ENCODE assay signal across 17 cellular contexts in genomic region chr3:30346927-30347320, GRCh38.
DNase-seq lines count a peak whose midpoint lies in the region; ATAC-seq and TF ChIP-seq lines count a peak whose summit lies in the region.
"Had no signal": no experiment of that assay in that cellular context is flagged by ENCODE, and none has a peak within 500 bp of the region (broad histone marks: within the 10 kb centered on the region; RNA-seq: fewer than 3 reads in every experiment).

No MANE protein-coding gene starts in this region.

- peak overlapping the region; percentile 33 for H3K27ac ChIP-seq in mesodermal cell (ENCODE audit: low read depth, low read length, severe bottlenecking)

- ATAC-seq in HG02885 (IDR thresholded peaks at IDR 0.05; ENCODE audit: poor library complexity, unreplicated experiment): no peak

- peak overlapping the region; percentile 72 for H3K9ac ChIP-seq in adipocyte (ENCODE audit: low read length)

- no peaks in the 10 kb centered on the region for H3K27me3 ChIP-seq in adipocyte (replicated peaks; ENCODE audit: control insufficient read depth, insufficient read depth, low read length)
- H3K27me3 ChIP-seq: BE2C had no signal

- peaks cover 74% of the 10 kb centered on the region for H3K4me1 Mint-ChIP-seq in T-helper 2 cell treated with Interferon-gamma antibody and Interleukin-4, amounts not matched to agents 5 μg/mL and 100 μg/mL, for 36 hours (ENCODE audit: low read depth)
- H3K4me1 Mint-ChIP-seq in HFFc6 (ENCODE audit: low read depth) (peaks cover 100% of the 10 kb centered on the region), nephron progenitor cell (peaks cover 10% of the 10 kb centered on the region)
- H3K4me1 Mint-ChIP-seq: activated B cell treated with CpG ODN at 0.5 μM for 24 hours had no signal

- no peak for DNase-seq in T-helper 2 cell treated with Interferon-gamma antibody and Interleukin-4, amounts not matched to agents 5 μg/mL and 100 μg/mL, for 36 hours (ENCODE audit: low spot score)
- DNase-seq in T-helper 2 cell: no peak
- DNase-seq in HFFc6: no peak
- DNase-seq in adipocyte (ENCODE audit: low read depth): no peak
- no peak for DNase-seq in GM20000 (ENCODE audit: low spot score)
- DNase-seq in nephron progenitor cell: no peak
- DNase-seq: activated B cell treated with CpG ODN at 0.5 μM for 24 hours, activated T-cell treated with anti-CD3 and anti-CD28 coated beads for 4 hours, aorta, BE2C, DMS79, NCI-H1930, occipital lobe had no signal

- H3K4me3 Mint-ChIP-seq in T-helper 2 cell treated with Interferon-gamma antibody and Interleukin-4, amounts not matched to agents 5 μg/mL and 100 μg/mL, for 36 hours: peak overlapping the region; percentile 73
- H3K4me3 Mint-ChIP-seq in HFFc6 (no peak overlapping the region), nephron progenitor cell (no peak overlapping the region)
- H3K4me3 Mint-ChIP-seq: activated B cell treated with CpG ODN at 0.5 μM for 24 hours; central memory CD8-positive, alpha-beta T cell had no signal

- H3K4me1 ChIP-seq in adipocyte (ENCODE audit: control insufficient read depth, insufficient read depth, low read length) (peaks cover 43% of the 10 kb centered on the region), mesodermal cell (ENCODE audit: control insufficient read depth, insufficient read depth, low read length, poor library complexity, severe bottlenecking) (peaks cover 47% of the 10 kb centered on the region)
- H3K4me1 ChIP-seq: BE2C had no signal

- H3K36me3 Mint-ChIP-seq in T-helper 2 cell treated with Interferon-gamma antibody and Interleukin-4, amounts not matched to agents 5 μg/mL and 100 μg/mL, for 36 hours (ENCODE audit: low read depth): peaks cover 10% of the 10 kb centered on the region
- H3K36me3 Mint-ChIP-seq in HFFc6 (ENCODE audit: low read depth): no peaks in the 10 kb centered on the region
- no peaks in the 10 kb centered on the region for H3K36me3 Mint-ChIP-seq in nephron progenitor cell (ENCODE audit: low read depth)

- H3K9me3 Mint-ChIP-seq in T-helper 2 cell treated with Interferon-gamma antibody and Interleukin-4, amounts not matched to agents 5 μg/mL and 100 μg/mL, for 36 hours: no peaks in the 10 kb centered on the region
- H3K9me3 Mint-ChIP-seq in HFFc6 (no peaks in the 10 kb centered on the region), nephron progenitor cell (no peaks in the 10 kb centered on the region)
- H3K9me3 Mint-ChIP-seq: activated B cell treated with CpG ODN at 0.5 μM for 24 hours; activated CD4-positive, alpha-beta memory T cell treated with anti-CD3 and anti-CD28 coated beads, Interleukin-2, amount 10 ng/mL, durations not matched to agents 7 days and 5 days; central memory CD8-positive, alpha-beta T cell had no signal

- TF ChIP-seq CTCF in HFFc6 (IDR thresholded peaks at IDR 0.05) (no peak), GM20000 (IDR thresholded peaks at IDR 0.05; ENCODE audit: extremely low read depth, missing control alignments) (no peak), nephron progenitor cell (IDR thresholded peaks at IDR 0.05) (no peak)

- H3K36me3 ChIP-seq in adipocyte (ENCODE audit: control insufficient read depth, insufficient read depth, low read length, severe bottlenecking) (no peaks in the 10 kb centered on the region), mesodermal cell (ENCODE audit: control insufficient read depth, insufficient read depth, low read length) (no peaks in the 10 kb centered on the region)
- H3K36me3 ChIP-seq: BE2C had no signal

- H3K4me3 ChIP-seq in adipocyte (ENCODE audit: low read length) (no peak overlapping the region), mesodermal cell (ENCODE audit: extremely low read depth, insufficient read depth, low read length, poor library complexity, severe bottlenecking) (no peak overlapping the region)

- no peaks in the 10 kb centered on the region for H3K9me3 ChIP-seq in adipocyte (ENCODE audit: control insufficient read depth, low read length)
- H3K9me3 ChIP-seq in mesodermal cell (ENCODE audit: control insufficient read depth, low read length): no peaks in the 10 kb centered on the region
- H3K9me3 ChIP-seq: BE2C had no signal

- H3K27me3 Mint-ChIP-seq in T-helper 2 cell treated with Interferon-gamma antibody and Interleukin-4, amounts not matched to agents 5 μg/mL and 100 μg/mL, for 36 hours (ENCODE audit: low read depth): peaks cover 5% of the 10 kb centered on the region
- H3K27me3 Mint-ChIP-seq in HFFc6 (ENCODE audit: insufficient read depth) (no peaks in the 10 kb centered on the region), nephron progenitor cell (ENCODE audit: low read depth, poor library complexity) (no peaks in the 10 kb centered on the region)
- H3K27me3 Mint-ChIP-seq: central memory CD8-positive, alpha-beta T cell had no signal

- H3K27ac Mint-ChIP-seq in T-helper 2 cell treated with Interferon-gamma antibody and Interleukin-4, amounts not matched to agents 5 μg/mL and 100 μg/mL, for 36 hours: no peak overlapping the region
- H3K27ac Mint-ChIP-seq in HFFc6: peak overlapping the region; percentile 90
- no peak overlapping the region for H3K27ac Mint-ChIP-seq in nephron progenitor cell
- H3K27ac Mint-ChIP-seq: activated B cell treated with CpG ODN at 0.5 μM for 24 hours had no signal
